ENCODE assay signal across 1 cellular context in the genomic region with DNA sequence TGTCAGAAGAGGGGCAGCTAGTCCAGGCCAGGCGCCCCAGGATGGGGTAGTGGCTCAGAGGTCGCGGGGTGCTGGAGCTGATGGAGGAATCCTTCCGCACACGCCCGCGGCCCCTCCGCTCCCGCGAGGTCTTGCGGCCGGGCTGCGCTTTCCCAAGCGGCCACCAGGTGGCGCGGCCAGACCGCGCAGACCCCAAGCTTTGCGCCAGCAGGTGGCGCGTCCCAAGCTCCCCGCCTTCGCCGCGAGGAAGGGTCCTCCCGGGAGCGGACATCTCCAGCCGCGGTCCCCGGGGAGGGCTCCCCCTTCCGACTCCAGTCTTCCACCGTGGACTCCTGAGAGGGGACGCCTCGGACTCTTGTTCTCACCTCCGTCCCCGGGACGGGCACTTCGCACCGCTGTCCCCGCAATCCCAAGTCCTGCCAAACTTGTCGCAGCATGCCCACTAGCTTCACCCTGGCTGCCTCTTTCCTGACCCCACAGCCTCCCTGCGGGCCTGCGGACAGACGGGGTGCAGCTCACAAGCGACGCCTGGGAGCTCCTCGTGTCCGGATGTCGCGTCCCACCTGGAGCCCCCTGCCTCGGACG.
A peak's percentile ranks its signal among the peaks of the same experiment; 100 is the strongest.
TF ChIP-seq lines count a peak whose summit lies in the region.

No MANE protein-coding gene starts in this region.

TF ChIP-seq in H1, 55 proteins besides CTCF, POLR2A, EP300 and RAD21:
- TF ChIP-seq KDM4A (IDR thresholded peaks at IDR 0.05; ENCODE audit: low read depth, low read length, severe bottlenecking) (peak; percentile 96), NANOG (IDR thresholded peaks at IDR 0.05; ENCODE audit: insufficient read depth, low read depth, low read length, poor library complexity, severe bottlenecking) (no peak), CREB1 (IDR thresholded peaks at IDR 0.05) (0 out of 2 replicates have a peak, but pooled peaks have one; percentile 47), BCL11A (IDR thresholded peaks at IDR 0.05; ENCODE audit: low read depth in 2 of 2, low read length in 2 of 2) (no peak), SRF (IDR thresholded peaks at IDR 0.05; ENCODE audit: low read depth, low read length) (no peak), BRCA1 (IDR thresholded peaks at IDR 0.05; ENCODE audit: low read depth, low read length) (peak; percentile 62), SIN3A (conservative IDR thresholded peaks at IDR 0.05 in 1 of 2, IDR thresholded peaks at IDR 0.05 in 1 of 2; ENCODE audit: low read depth in 1 of 2, low read length in 2 of 2) (peak in 1 of 2 experiments; percentile 46; a peak in 1 of 4 replicates), ASH2L (IDR thresholded peaks at IDR 0.05; ENCODE audit: low read length) (peak; percentile 45), CHD2 (IDR thresholded peaks at IDR 0.05; ENCODE audit: low read length) (peak; percentile 83), GABPA (IDR thresholded peaks at IDR 0.05; ENCODE audit: borderline replicate concordance, insufficient read depth, low read length) (0 out of 2 replicates have a peak, but pooled peaks have one; percentile 54)
- TF ChIP-seq, protein P1, sequence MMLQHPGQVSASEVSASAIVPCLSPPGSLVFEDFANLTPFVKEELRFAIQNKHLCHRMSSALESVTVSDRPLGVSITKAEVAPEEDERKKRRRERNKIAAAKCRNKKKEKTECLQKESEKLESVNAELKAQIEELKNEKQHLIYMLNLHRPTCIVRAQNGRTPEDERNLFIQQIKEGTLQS (IDR thresholded peaks at IDR 0.05; ENCODE audit: insufficient read depth, low read depth, low read length): peak; percentile 66; the same call in 1 of the 2 replicates
- TF ChIP-seq, protein P2, sequence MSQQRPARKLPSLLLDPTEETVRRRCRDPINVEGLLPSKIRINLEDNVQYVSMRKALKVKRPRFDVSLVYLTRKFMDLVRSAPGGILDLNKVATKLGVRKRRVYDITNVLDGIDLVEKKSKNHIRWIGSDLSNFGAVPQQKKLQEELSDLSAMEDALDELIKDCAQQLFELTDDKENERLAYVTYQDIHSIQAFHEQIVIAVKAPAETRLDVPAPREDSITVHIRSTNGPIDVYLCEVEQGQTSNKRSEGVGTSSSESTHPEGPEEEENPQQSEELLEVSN (IDR thresholded peaks at IDR 0.05): peak; percentile 63
- TF ChIP-seq, protein P3, sequence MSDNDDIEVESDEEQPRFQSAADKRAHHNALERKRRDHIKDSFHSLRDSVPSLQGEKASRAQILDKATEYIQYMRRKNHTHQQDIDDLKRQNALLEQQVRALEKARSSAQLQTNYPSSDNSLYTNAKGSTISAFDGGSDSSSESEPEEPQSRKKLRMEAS (IDR thresholded peaks at IDR 0.05): peak; percentile 68
TF ChIP-seq in H1: peak in this region for 10.
